31 cellular contexts compared by ENCODE assay signal in genomic region chr19:28913626-28914025, GRCh38.
"Had no signal": no experiment of that assay in that cellular context is flagged by ENCODE, and none has a peak within 500 bp of the region (broad histone marks: within the 10 kb centered on the region; RNA-seq: fewer than 3 reads in every experiment).

No MANE protein-coding gene starts in this region.

- H3K27ac ChIP-seq: adrenal gland, body of pancreas, colonic mucosa, dorsolateral prefrontal cortex, esophagus muscularis mucosa, foreskin keratinocyte, gastrocnemius medialis, heart left ventricle had no signal

- DNase-seq: activated CD4-positive, alpha-beta memory T cell treated with anti-CD3 and anti-CD28 coated beads for 36 hours; activated CD4-positive, alpha-beta T cell treated with anti-CD3 and anti-CD28 coated beads for 36 hours; activated CD4-positive, alpha-beta T cell treated with anti-CD3 and anti-CD28 coated beads, Interleukin-2, amount 10 ng/mL, durations not matched to agents 24 days and 14 days; activated CD4-positive, CD25-positive, alpha-beta regulatory T cell; activated CD4-positive, CD25-positive, alpha-beta regulatory T cell treated with anti-CD3 and anti-CD28 coated beads, Interleukin-2, amount 50 U/mL, for 72 hours; activated CD8-positive, alpha-beta memory T cell treated with anti-CD3 and anti-CD28 coated beads, Interleukin-2, amount 10 ng/mL, durations not matched to agents 7 days and 5 days; activated CD8-positive, alpha-beta memory T cell treated with anti-CD3 and anti-CD28 coated beads, Interleukin-2, amount 50 U/mL, for 4 hours; activated CD8-positive, alpha-beta T cell treated with anti-CD3 and anti-CD28 coated beads, Interleukin-2, amount 10 ng/mL, durations not matched to agents 7 days and 5 days; activated naive CD4-positive, alpha-beta T cell treated with anti-CD3 and anti-CD28 coated beads for 36 hours; activated naive CD8-positive, alpha-beta T cell treated with anti-CD3 and anti-CD28 coated beads for 36 hours; activated naive CD8-positive, alpha-beta T cell treated with anti-CD3 and anti-CD28 coated beads, Interleukin-2, amount 50 U/mL, for 24 hours; activated T-cell treated with anti-CD3 and anti-CD28 coated beads, Interleukin-2, amount 50 U/mL, for 1 hour; activated T-cell treated with anti-CD3 and anti-CD28 coated beads, Interleukin-2, amount 50 U/mL, for 72 hours; adrenal gland; amygdala; aorta; body of pancreas; central memory CD4-positive, alpha-beta T cell; cerebellar nuclear complex; colonic mucosa; dorsolateral prefrontal cortex; effector memory CD4-positive, alpha-beta T cell; erythroblast; foreskin keratinocyte; gastrocnemius medialis; glutamatergic neuron; heart left ventricle; T-helper 2 cell had no signal

- H3K27me3 ChIP-seq: adrenal gland, body of pancreas, colonic mucosa, foreskin keratinocyte, heart left ventricle had no signal

- H3K4me3 Mint-ChIP-seq: activated CD4-positive, alpha-beta memory T cell treated with anti-CD3 and anti-CD28 coated beads for 36 hours; activated CD4-positive, alpha-beta T cell treated with anti-CD3 and anti-CD28 coated beads for 36 hours; activated CD4-positive, alpha-beta T cell treated with anti-CD3 and anti-CD28 coated beads, Interleukin-2, amount 10 ng/mL, durations not matched to agents 24 days and 14 days; activated CD8-positive, alpha-beta memory T cell treated with anti-CD3 and anti-CD28 coated beads, Interleukin-2, amount 10 ng/mL, durations not matched to agents 7 days and 5 days; activated CD8-positive, alpha-beta T cell treated with anti-CD3 and anti-CD28 coated beads, Interleukin-2, amount 10 ng/mL, durations not matched to agents 7 days and 5 days; activated naive CD4-positive, alpha-beta T cell treated with anti-CD3 and anti-CD28 coated beads for 36 hours; activated naive CD4-positive, alpha-beta T cell treated with anti-CD3 and anti-CD28 coated beads, Interleukin-2, amount 50 U/mL, for 24 hours; activated naive CD8-positive, alpha-beta T cell treated with anti-CD3 and anti-CD28 coated beads for 36 hours; activated naive CD8-positive, alpha-beta T cell treated with anti-CD3 and anti-CD28 coated beads, Interleukin-2, amount 50 U/mL, for 24 hours; activated T-cell treated with anti-CD3 and anti-CD28 coated beads, Interleukin-2, amount 50 U/mL, for 72 hours; dendritic cell treated with granulocyte-macrophage colony-stimulating factor and Interleukin-4, amounts not matched to agents 40 ng/mL and 50 ng/mL, for 4 days had no signal

- ATAC-seq: activated CD4-positive, alpha-beta T cell treated with anti-CD3 and anti-CD28 coated beads for 36 hours; activated CD8-positive, alpha-beta memory T cell treated with anti-CD3 and anti-CD28 coated beads, Interleukin-2, amount 10 ng/mL, durations not matched to agents 7 days and 5 days; activated CD8-positive, alpha-beta T cell treated with anti-CD3 and anti-CD28 coated beads, Interleukin-2, amount 10 ng/mL, durations not matched to agents 7 days and 5 days; activated naive CD8-positive, alpha-beta T cell treated with anti-CD3 and anti-CD28 coated beads, Interleukin-2, amount 50 U/mL, for 24 hours; activated T-cell treated with anti-CD3 and anti-CD28 coated beads, Interleukin-2, amount 50 U/mL, for 72 hours; body of pancreas; foreskin keratinocyte; gastrocnemius medialis; heart left ventricle had no signal

- H3K36me3 Mint-ChIP-seq: activated CD4-positive, alpha-beta memory T cell treated with anti-CD3 and anti-CD28 coated beads for 36 hours; activated CD8-positive, alpha-beta memory T cell treated with anti-CD3 and anti-CD28 coated beads, Interleukin-2, amount 10 ng/mL, durations not matched to agents 7 days and 5 days; activated naive CD8-positive, alpha-beta T cell treated with anti-CD3 and anti-CD28 coated beads for 36 hours had no signal

- H3K27me3 Mint-ChIP-seq: activated CD4-positive, alpha-beta T cell treated with anti-CD3 and anti-CD28 coated beads for 36 hours; activated CD4-positive, alpha-beta T cell treated with anti-CD3 and anti-CD28 coated beads, Interleukin-2, amount 10 ng/mL, durations not matched to agents 24 days and 14 days; activated CD8-positive, alpha-beta memory T cell treated with anti-CD3 and anti-CD28 coated beads, Interleukin-2, amount 10 ng/mL, durations not matched to agents 7 days and 5 days; activated naive CD4-positive, alpha-beta T cell treated with anti-CD3 and anti-CD28 coated beads, Interleukin-2, amount 50 U/mL, for 24 hours; activated naive CD8-positive, alpha-beta T cell treated with anti-CD3 and anti-CD28 coated beads for 36 hours; activated naive CD8-positive, alpha-beta T cell treated with anti-CD3 and anti-CD28 coated beads, Interleukin-2, amount 50 U/mL, for 24 hours; dendritic cell treated with granulocyte-macrophage colony-stimulating factor and Interleukin-4, amounts not matched to agents 40 ng/mL and 50 ng/mL, for 4 days had no signal

- H3K27ac Mint-ChIP-seq: activated CD4-positive, alpha-beta memory T cell treated with anti-CD3 and anti-CD28 coated beads for 36 hours; activated CD4-positive, alpha-beta T cell treated with anti-CD3 and anti-CD28 coated beads for 36 hours; activated CD4-positive, alpha-beta T cell treated with anti-CD3 and anti-CD28 coated beads, Interleukin-2, amount 10 ng/mL, durations not matched to agents 24 days and 14 days; activated CD8-positive, alpha-beta memory T cell treated with anti-CD3 and anti-CD28 coated beads, Interleukin-2, amount 10 ng/mL, durations not matched to agents 7 days and 5 days; activated CD8-positive, alpha-beta T cell treated with anti-CD3 and anti-CD28 coated beads, Interleukin-2, amount 10 ng/mL, durations not matched to agents 7 days and 5 days; activated naive CD4-positive, alpha-beta T cell treated with anti-CD3 and anti-CD28 coated beads for 36 hours; activated naive CD4-positive, alpha-beta T cell treated with anti-CD3 and anti-CD28 coated beads, Interleukin-2, amount 50 U/mL, for 24 hours; activated naive CD8-positive, alpha-beta T cell treated with anti-CD3 and anti-CD28 coated beads for 36 hours; activated naive CD8-positive, alpha-beta T cell treated with anti-CD3 and anti-CD28 coated beads, Interleukin-2, amount 50 U/mL, for 24 hours; activated T-cell treated with anti-CD3 and anti-CD28 coated beads, Interleukin-2, amount 50 U/mL, for 72 hours; dendritic cell treated with granulocyte-macrophage colony-stimulating factor and Interleukin-4, amounts not matched to agents 40 ng/mL and 50 ng/mL, for 4 days had no signal

- H3K4me1 ChIP-seq: adrenal gland, body of pancreas, colonic mucosa, esophagus muscularis mucosa, foreskin keratinocyte, gastrocnemius medialis had no signal

- H3K36me3 ChIP-seq: adrenal gland, colonic mucosa, esophagus muscularis mucosa, gastrocnemius medialis, heart left ventricle had no signal

- H3K4me1 Mint-ChIP-seq: activated CD4-positive, alpha-beta T cell treated with anti-CD3 and anti-CD28 coated beads for 36 hours; activated CD4-positive, alpha-beta T cell treated with anti-CD3 and anti-CD28 coated beads, Interleukin-2, amount 10 ng/mL, durations not matched to agents 24 days and 14 days; activated CD8-positive, alpha-beta memory T cell treated with anti-CD3 and anti-CD28 coated beads, Interleukin-2, amount 10 ng/mL, durations not matched to agents 7 days and 5 days; activated naive CD4-positive, alpha-beta T cell treated with anti-CD3 and anti-CD28 coated beads, Interleukin-2, amount 50 U/mL, for 24 hours; activated naive CD8-positive, alpha-beta T cell treated with anti-CD3 and anti-CD28 coated beads for 36 hours; activated naive CD8-positive, alpha-beta T cell treated with anti-CD3 and anti-CD28 coated beads, Interleukin-2, amount 50 U/mL, for 24 hours had no signal

- H3K9me3 ChIP-seq: adrenal gland, body of pancreas, colonic mucosa, esophagus muscularis mucosa, gastrocnemius medialis, heart left ventricle had no signal

- H3K4me3 ChIP-seq: adrenal gland, body of pancreas, colonic mucosa, dorsolateral prefrontal cortex, esophagus muscularis mucosa, gastrocnemius medialis, heart left ventricle had no signal

- H3K9me3 Mint-ChIP-seq: activated CD4-positive, alpha-beta memory T cell treated with anti-CD3 and anti-CD28 coated beads for 36 hours; activated CD4-positive, alpha-beta T cell treated with anti-CD3 and anti-CD28 coated beads, Interleukin-2, amount 10 ng/mL, durations not matched to agents 24 days and 14 days; activated naive CD4-positive, alpha-beta T cell treated with anti-CD3 and anti-CD28 coated beads, Interleukin-2, amount 50 U/mL, for 24 hours; activated naive CD8-positive, alpha-beta T cell treated with anti-CD3 and anti-CD28 coated beads for 36 hours; activated naive CD8-positive, alpha-beta T cell treated with anti-CD3 and anti-CD28 coated beads, Interleukin-2, amount 50 U/mL, for 24 hours; activated T-cell treated with anti-CD3 and anti-CD28 coated beads, Interleukin-2, amount 50 U/mL, for 72 hours; dendritic cell treated with granulocyte-macrophage colony-stimulating factor and Interleukin-4, amounts not matched to agents 40 ng/mL and 50 ng/mL, for 4 days had no signal
